ENCODE assay signal across 20 cellular contexts in genomic region chr9:4435197-4435596, GRCh38. TPM values are rescaled to one million over a fixed set of nuclear protein-coding genes. Genes with fewer than 3 reads are reported as not detected.
DNase-seq lines count a peak whose midpoint lies in the region; ATAC-seq and TF ChIP-seq lines count a peak whose summit lies in the region.
"Had no signal": no experiment of that assay in that cellular context is flagged by ENCODE, and none has a peak within 500 bp of the region (broad histone marks: within the 10 kb centered on the region; RNA-seq: fewer than 3 reads in every experiment).

No MANE protein-coding gene starts in this region.

- ATAC-seq in WTC11 (peak; percentile 47; the same call in 1 of the 2 replicates), HG02884 (IDR thresholded peaks at IDR 0.05; ENCODE audit: unreplicated experiment) (no peak), GM21825 (IDR thresholded peaks at IDR 0.05; ENCODE audit: unreplicated experiment) (no peak)
- ATAC-seq: activated T-helper 17 cell treated with anti-CD3 and anti-CD28 coated beads, Interleukin-2, amount 50 U/mL, for 72 hours had no signal

- no peaks in the 10 kb centered on the region for H3K27me3 Mint-ChIP-seq in WTC11 (ENCODE audit: low read depth)
- H3K27me3 Mint-ChIP-seq: B cell had no signal

- H3K9me3 Mint-ChIP-seq in WTC11: peaks cover 17% of the 10 kb centered on the region

- TF ChIP-seq CTCF in AG09309 (IDR thresholded peaks at IDR 0.05; ENCODE audit: control insufficient read depth, insufficient read depth, low read depth, low read length, missing control alignments): no peak
- no peak for TF ChIP-seq CTCF in HFF-Myc (IDR thresholded peaks at IDR 0.05; ENCODE audit: low read depth, low read length, missing control alignments)
- no peak for TF ChIP-seq CTCF in WTC11 (IDR thresholded peaks at IDR 0.05)
- no peak for TF ChIP-seq CTCF in foreskin fibroblast (IDR thresholded peaks at IDR 0.05; ENCODE audit: low read depth, low read length)
- no peak for TF ChIP-seq CTCF in GM10266 (IDR thresholded peaks at IDR 0.05; ENCODE audit: control insufficient read depth, insufficient read depth, low read depth, missing control alignments)

- no peaks in the 10 kb centered on the region for H3K4me1 Mint-ChIP-seq in WTC11
- H3K4me1 Mint-ChIP-seq: activated T-helper 17 cell treated with anti-CD3 and anti-CD28 coated beads, Interleukin-2, amount 50 U/mL, for 72 hours had no signal

- no peak overlapping the region for H3K4me3 ChIP-seq in AG09309 (ENCODE audit: control insufficient read depth, low read depth, low read length)
- no peak overlapping the region for H3K4me3 ChIP-seq in HFF-Myc (replicated peaks; ENCODE audit: low read depth, low read length)
- no peak overlapping the region for H3K4me3 ChIP-seq in foreskin fibroblast (ENCODE audit: low read depth in 1 of 2, low read length in 2 of 2)
- H3K4me3 ChIP-seq: SK-N-MC, stomach had no signal

- H3K36me3 Mint-ChIP-seq in WTC11: peaks cover 9% of the 10 kb centered on the region

- POLR2A ChIA-PET in WTC11 (lab: Charles Lee): interaction anchor here (0.6 kb wide), 1 partner anchor 10 kb away, joined by 3 read pairs; no protein-coding TSS in a partner anchor

- H3K4me3 Mint-ChIP-seq in WTC11: no peak overlapping the region
- H3K4me3 Mint-ChIP-seq: activated T-helper 17 cell treated with anti-CD3 and anti-CD28 coated beads, Interleukin-2, amount 50 U/mL, for 72 hours; B cell had no signal

- H3K27ac Mint-ChIP-seq in WTC11: no peak overlapping the region
- H3K27ac Mint-ChIP-seq: activated T-helper 17 cell treated with anti-CD3 and anti-CD28 coated beads, Interleukin-2, amount 50 U/mL, for 72 hours; B cell had no signal

- DNase-seq in AG09309 (ENCODE audit: low read depth) (peak; percentile 59), HFF-Myc (ENCODE audit: extremely low read depth, low read depth) (peak; percentile 7), WTC11 (ENCODE audit: low spot score) (no peak), foreskin fibroblast (peak; percentile 63 to 84), GM10266 (ENCODE audit: extremely low spot score) (no peak), NCI-H524 (lab: John Stamatoyannopoulos, UW) (no peak)
- DNase-seq: DMS 273 treated with DMSO at 0.1 percent for 48 hours; effector CD8-positive, alpha-beta T cell; glutamatergic neuron; kidney glomerular epithelial cell; NCI-H1048; NCI-H345; small intestine; stomach had no signal

- CTCF ChIA-PET in WTC11 (lab: Charles Lee): interaction anchor here (1.1 kb wide), 1 partner anchor 114 kb away, joined by 3 read pairs; no protein-coding TSS in a partner anchor

TF ChIP-seq in WTC11, 78 proteins besides CTCF, POLR2A, EP300 and RAD21:
- TF ChIP-seq, protein P1, sequence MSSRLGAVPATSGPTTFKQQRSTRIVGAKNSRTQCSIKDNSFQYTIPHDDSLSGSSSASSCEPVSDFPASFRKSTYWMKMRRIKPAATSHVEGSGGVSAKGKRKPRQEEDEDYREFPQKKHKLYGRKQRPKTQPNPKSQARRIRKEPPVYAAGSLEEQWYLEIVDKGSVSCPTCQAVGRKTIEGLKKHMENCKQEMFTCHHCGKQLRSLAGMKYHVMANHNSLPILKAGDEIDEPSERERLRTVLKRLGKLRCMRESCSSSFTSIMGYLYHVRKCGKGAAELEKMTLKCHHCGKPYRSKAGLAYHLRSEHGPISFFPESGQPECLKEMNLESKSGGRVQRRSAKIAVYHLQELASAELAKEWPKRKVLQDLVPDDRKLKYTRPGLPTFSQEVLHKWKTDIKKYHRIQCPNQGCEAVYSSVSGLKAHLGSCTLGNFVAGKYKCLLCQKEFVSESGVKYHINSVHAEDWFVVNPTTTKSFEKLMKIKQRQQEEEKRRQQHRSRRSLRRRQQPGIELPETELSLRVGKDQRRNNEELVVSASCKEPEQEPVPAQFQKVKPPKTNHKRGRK (CRISPR knock-in tag; IDR thresholded peaks at IDR 0.05; ENCODE audit: borderline replicate concordance): no peak
- TF ChIP-seq TP53 (CRISPR knock-in tag; IDR thresholded peaks at IDR 0.05) (no peak), AR (CRISPR knock-in tag; IDR thresholded peaks at IDR 0.05) (no peak), ZNF263 (CRISPR knock-in tag; IDR thresholded peaks at IDR 0.05; ENCODE audit: low read depth) (no peak), ATF1 (CRISPR knock-in tag; IDR thresholded peaks at IDR 0.05) (no peak), PRRX2 (CRISPR knock-in tag; IDR thresholded peaks at IDR 0.05) (no peak), MYBL2 (CRISPR knock-in tag; IDR thresholded peaks at IDR 0.05) (no peak)
- TF ChIP-seq, protein P2, sequence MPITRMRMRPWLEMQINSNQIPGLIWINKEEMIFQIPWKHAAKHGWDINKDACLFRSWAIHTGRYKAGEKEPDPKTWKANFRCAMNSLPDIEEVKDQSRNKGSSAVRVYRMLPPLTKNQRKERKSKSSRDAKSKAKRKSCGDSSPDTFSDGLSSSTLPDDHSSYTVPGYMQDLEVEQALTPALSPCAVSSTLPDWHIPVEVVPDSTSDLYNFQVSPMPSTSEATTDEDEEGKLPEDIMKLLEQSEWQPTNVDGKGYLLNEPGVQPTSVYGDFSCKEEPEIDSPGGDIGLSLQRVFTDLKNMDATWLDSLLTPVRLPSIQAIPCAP (CRISPR knock-in tag; IDR thresholded peaks at IDR 0.05): no peak

RNA-seq across cellular contexts. Expression of gene SLC1A1, which starts 55.1 kb away (rescaled TPM):
- total RNA-seq in WTC11 (2021): 7.0 to 8.5 TPM (median 7.1 TPM) in 3 replicates
- total RNA-seq: mononuclear cell had no signal

Comparison
In these comparisons a context has a peak if more than half of its experiments do, and no peak if none do; other contexts are left out.
1. DNase-seq: peak in AG09309 (single experiment), HFF-Myc (single experiment) and foreskin fibroblast (2 of 2); none in WTC11 (single experiment), GM10266 (single experiment) and NCI-H524 (0 of 2).